ENCODE assay signal across 8 cellular contexts in the genomic region with DNA sequence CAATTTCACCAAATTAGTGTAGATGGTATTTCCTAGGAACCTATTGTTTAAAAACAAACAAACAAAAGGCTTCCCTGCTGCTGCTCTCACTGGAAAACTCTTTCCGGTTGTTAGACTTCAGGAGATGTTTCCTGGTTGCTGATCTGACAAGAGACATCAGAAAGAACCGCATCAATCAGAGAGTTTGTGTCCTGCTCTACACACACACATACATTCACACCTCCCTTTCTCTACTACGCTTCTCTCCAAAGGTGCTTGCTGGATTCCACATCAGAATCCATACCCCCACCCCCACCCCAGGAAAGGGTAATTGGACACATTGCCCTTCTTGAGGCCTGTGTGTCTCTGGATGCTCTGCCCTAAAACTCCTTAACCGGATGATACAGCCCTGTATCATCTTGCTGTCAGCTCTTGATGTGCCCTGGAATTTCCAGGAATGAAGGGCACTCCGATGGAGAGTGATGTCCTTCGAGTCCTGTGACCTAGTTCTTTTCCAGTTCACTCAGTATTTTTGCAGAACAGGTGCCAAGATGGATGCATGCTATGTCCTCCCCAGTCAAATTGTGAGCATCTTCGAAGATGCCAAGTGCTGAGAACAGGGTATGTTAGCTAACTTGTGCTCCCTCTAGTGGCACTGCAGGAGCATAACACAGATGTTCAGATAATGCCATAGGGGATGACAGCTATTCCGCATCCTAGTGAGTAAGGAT.
DNase-seq lines count a peak whose midpoint lies in the region; ATAC-seq, FAIRE-seq and TF ChIP-seq lines count a peak whose summit lies in the region.

No MANE protein-coding gene starts in this region.

- DNase-seq in AG04450 (ENCODE audit: low read depth, low spot score) (peak; percentile 3), GM12892 (ENCODE audit: insufficient read length) (peak; percentile 11), NCI-H1436 (lab: John Stamatoyannopoulos, UW) (peak; percentile 73), SW480 (ENCODE audit: low spot score) (peak; percentile 66), chondrocyte (ENCODE audit: low spot score) (no peak), kidney tubule cell (ENCODE audit: low spot score) (peak; percentile 73)
- peak; percentile 3 to 9 for DNase-seq in stimulated activated CD4-positive, alpha-beta T cell treated with anti-CD3 and anti-CD28 coated beads, Interleukin-4, amount 100 ng/mL, for 4 hours

- no peaks in the 10 kb centered on the region for H3K27me3 ChIP-seq in AG04450 (ENCODE audit: control insufficient read depth, insufficient read depth, low read length)

- H3K9me3 Mint-ChIP-seq in chondrocyte (ENCODE audit: low read depth), result peaks cover 10% of the 10 kb centered on the region

- TF ChIP-seq CTCF in AG04450 (IDR thresholded peaks at IDR 0.05; ENCODE audit: low read depth, low read length) (peak; percentile 72), chondrocyte (IDR thresholded peaks at IDR 0.05) (peak; percentile 90)

- no peak overlapping the region for H3K27ac Mint-ChIP-seq in chondrocyte (ENCODE audit: unreplicated experiment)

- no peaks in the 10 kb centered on the region for H3K36me3 Mint-ChIP-seq in chondrocyte (ENCODE audit: low read depth)

- POLR2A ChIA-PET in AG04450 (lab: Yijun Ruan, JAX), result no interaction called here

- no peak overlapping the region for H3K27ac ChIP-seq in AG04450 (ENCODE audit: low read depth, low read length)

- H3K4me3 Mint-ChIP-seq in chondrocyte (ENCODE audit: unreplicated experiment), result no peak overlapping the region

- no peak overlapping the region for H3K4me3 ChIP-seq in AG04450 (ENCODE audit: low read depth, low read length)

- FAIRE-seq in GM12892 (lab: Jason Lieb, UNC), result peak; percentile 95

- H3K9me3 ChIP-seq in AG04450 (ENCODE audit: control insufficient read depth, insufficient read depth, low read length), result peaks cover 17% of the 10 kb centered on the region

- peak; percentile 68 for ATAC-seq in HG02840 (IDR thresholded peaks at IDR 0.05; ENCODE audit: low FRiP score, unreplicated experiment)

- H3K4me1 Mint-ChIP-seq in chondrocyte (ENCODE audit: low read depth), result no peaks in the 10 kb centered on the region

- CTCF ChIA-PET in AG04450 (lab: Charles Lee), result interaction anchor here (0.5 to 1.3 kb wide), 4 partner anchors 54 to 973 kb away, joined by 3 to 6 read pairs (median 4); no protein-coding TSS in a partner anchor

- TF ChIP-seq POLR2A in GM12892 (IDR thresholded peaks at IDR 0.05; ENCODE audit: low read depth, low read length), result no peak

- peaks cover 10% of the 10 kb centered on the region for H3K27me3 Mint-ChIP-seq in chondrocyte (ENCODE audit: low read depth)
